In the genomic region with DNA sequence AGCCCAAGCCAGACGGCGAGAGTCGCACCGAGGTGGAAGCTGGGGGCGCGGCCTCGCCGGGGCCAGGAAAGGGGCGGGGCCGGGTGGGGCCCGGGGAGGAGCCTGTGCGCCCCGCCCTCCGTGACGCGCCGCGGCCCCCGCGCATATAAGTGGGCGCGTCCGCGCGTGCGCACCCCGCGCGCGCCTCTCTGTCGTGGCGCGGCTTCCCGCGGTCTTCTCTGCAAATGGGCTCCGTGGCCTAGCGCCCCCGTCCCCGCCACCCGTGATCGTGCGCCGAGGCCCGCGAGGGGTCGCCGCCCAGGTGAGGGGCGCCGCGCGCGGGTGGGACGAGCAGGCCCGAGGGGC, we compare ENCODE assay signal across 8 cellular contexts. TPM values are rescaled to one million over a fixed set of nuclear protein-coding genes. Genes with fewer than 3 reads are reported as not detected.
DNase-seq lines count a peak whose midpoint lies in the region; ATAC-seq and TF ChIP-seq lines count a peak whose summit lies in the region.

A gene with protein sequence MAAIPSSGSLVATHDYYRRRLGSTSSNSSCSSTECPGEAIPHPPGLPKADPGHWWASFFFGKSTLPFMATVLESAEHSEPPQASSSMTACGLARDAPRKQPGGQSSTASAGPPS (plus strand): TSS at position 172 of the 345 bp plus-strand sequence. CDS start 544 bp downstream, outside the sequence.

- dilution Hi-C loops in IMR-90 (cut with HindIII; ENCODE audit: low sequenced_read_pairs, unreplicated experiment), result no loop called here

- WGBS in IMR-90 (ENCODE audit: extremely low coverage in 2 of 2, insufficient read length in 1 of 2), 2 experiments, result 1% methylated on average over 46 of the region's 54 CpGs; no CpG with 5 or more reads in 1 of the 2 experiments

- no peaks in the 10 kb centered on the region for H3K9me3 ChIP-seq in IMR-90 (ENCODE audit: control insufficient read depth, insufficient read depth, low read length)

- peak within 1 kb of the TSS; percentile 32 for H4K5ac ChIP-seq in IMR-90 (ENCODE audit: low read depth, low read length)

- in situ Hi-C loops in IMR-90 (cut with MboI; ENCODE audit: low sequenced_read_pairs), result no loop called here

- H3K27me3 ChIP-seq in IMR-90 (ENCODE audit: control insufficient read depth, insufficient read depth, low read length), result no peaks in the 10 kb centered on the region

- no peak within 1 kb of the TSS for H3K27ac Mint-ChIP-seq in activated naive CD8-positive, alpha-beta T cell
- peak within 1 kb of the TSS; percentile 77 for H3K27ac Mint-ChIP-seq in osteocyte (ENCODE audit: unreplicated experiment)

- H3K56ac ChIP-seq in IMR-90 (ENCODE audit: extremely low read depth, insufficient read depth, low read length), result peak within 1 kb of the TSS; percentile 23

- H4K20me1 ChIP-seq in IMR-90 (ENCODE audit: insufficient read depth, low read length), result peaks cover 29% of the 10 kb centered on the region

- peak within 1 kb of the TSS; percentile 63 for H2BK120ac ChIP-seq in IMR-90 (ENCODE audit: low read depth, low read length)

- peaks cover 19 to 38% of the 10 kb centered on the region in 2 experiments for H3K79me1 ChIP-seq in IMR-90 (ENCODE audit: low read depth in 1 of 2, low read length in 2 of 2)

- H3K9me1 ChIP-seq in IMR-90 (ENCODE audit: insufficient read depth, low read length), result peaks cover 11% of the 10 kb centered on the region; the same call in 1 of the 2 replicates

- peak; percentile 78 for DNase-seq in DMS79 treated with DMSO at 0.1 percent for 48 hours (lab: John Stamatoyannopoulos, UW)
- peak; percentile 72 for DNase-seq in IMR-90
- peak; percentile 55 to 94 (median 86) for DNase-seq in head of caudate nucleus
- DNase-seq in osteocyte (ENCODE audit: extremely low spot score, unreplicated experiment), result peak; percentile 94

- no peaks in the 10 kb centered on the region for H3K27me3 Mint-ChIP-seq in activated naive CD8-positive, alpha-beta T cell
- no peaks in the 10 kb centered on the region for H3K27me3 Mint-ChIP-seq in osteocyte (ENCODE audit: unreplicated experiment)

- peak; percentile 95 for TF ChIP-seq POLR2A in IMR-90 (IDR thresholded peaks at IDR 0.05; ENCODE audit: low read depth, low read length)

- H3K4me1 Mint-ChIP-seq in activated naive CD8-positive, alpha-beta T cell (ENCODE audit: low read depth), result peaks cover 14% of the 10 kb centered on the region
- peaks cover 15% of the 10 kb centered on the region for H3K4me1 Mint-ChIP-seq in osteocyte (ENCODE audit: unreplicated experiment)

- peak within 1 kb of the TSS; percentile 78 for H3K14ac ChIP-seq in IMR-90 (replicated peaks; ENCODE audit: low read depth, low read length)

- H3K9ac ChIP-seq in IMR-90 (ENCODE audit: low read depth, low read length), result peak within 1 kb of the TSS; percentile 89

- H2BK20ac ChIP-seq in IMR-90 (ENCODE audit: low read depth, low read length), result no peak within 1 kb of the TSS

- peak within 1 kb of the TSS; percentile 75 for H3K4ac ChIP-seq in IMR-90 (ENCODE audit: low read depth, low read length)

- peaks cover 13% of the 10 kb centered on the region for H3K4me1 ChIP-seq in IMR-90 (ENCODE audit: control insufficient read depth, insufficient read depth, low read length)

- H4K91ac ChIP-seq in IMR-90 (ENCODE audit: insufficient read depth, low read depth, low read length), result peak within 1 kb of the TSS; percentile 51

- peak within 1 kb of the TSS; percentile 89 for H2AFZ ChIP-seq in IMR-90 (replicated peaks; ENCODE audit: low read length, poor library complexity)

- peak within 1 kb of the TSS; percentile 84 for H3K4me3 Mint-ChIP-seq in activated naive CD8-positive, alpha-beta T cell
- H3K4me3 Mint-ChIP-seq in osteocyte (ENCODE audit: unreplicated experiment), result peak within 1 kb of the TSS; percentile 83

- peak within 1 kb of the TSS; percentile 78 for H3K23ac ChIP-seq in IMR-90 (ENCODE audit: low read depth, low read length)

- TF ChIP-seq CTCF in IMR-90 (conservative IDR thresholded peaks at IDR 0.05; ENCODE audit: low read depth, low read length), result no peak
- TF ChIP-seq CTCF in osteocyte (IDR thresholded peaks at IDR 0.05), result no peak

- H3K9me3 Mint-ChIP-seq in activated naive CD8-positive, alpha-beta T cell (ENCODE audit: low read depth), result no peaks in the 10 kb centered on the region
- H3K9me3 Mint-ChIP-seq in osteocyte (ENCODE audit: unreplicated experiment), result no peaks in the 10 kb centered on the region

- POLR2A ChIA-PET in IMR-90 (lab: Charles Lee; ENCODE audit: unreplicated experiment), result interaction anchor here (0.6 to 1.1 kb wide), 6 partner anchors 23 to 234 kb away, joined by 3 to 7 read pairs (median 4); no protein-coding TSS in a partner anchor

- no peak within 1 kb of the TSS for H2BK15ac ChIP-seq in IMR-90 (ENCODE audit: low read depth, low read length)

- ATAC-seq in GM21515 (IDR thresholded peaks at IDR 0.05; ENCODE audit: unreplicated experiment) (peak; percentile 62), IMR-90 (ENCODE audit: low read depth) (peak; percentile 85), SK-N-SH treated with all-trans-retinoic acid at 6 μM for 48 hours (peak; percentile 74)

- peak within 1 kb of the TSS; percentile 88 for H2BK5ac ChIP-seq in IMR-90 (ENCODE audit: low read depth, low read length, poor library complexity, severe bottlenecking)

- TF ChIP-seq RAD21 in IMR-90 (IDR thresholded peaks at IDR 0.05; ENCODE audit: low read length), result no peak

- H3K36me3 Mint-ChIP-seq in activated naive CD8-positive, alpha-beta T cell, result peaks cover 2% of the 10 kb centered on the region
- peaks cover 11% of the 10 kb centered on the region for H3K36me3 Mint-ChIP-seq in osteocyte (ENCODE audit: unreplicated experiment)

- peaks cover 23% of the 10 kb centered on the region for H3K36me3 ChIP-seq in IMR-90 (ENCODE audit: control insufficient read depth, insufficient read depth, low read length)

- H3K18ac ChIP-seq in IMR-90 (ENCODE audit: low read depth, low read length), result peak within 1 kb of the TSS; percentile 30; the same call in 1 of the 2 replicates

- H3K4me3 ChIP-seq in IMR-90 (ENCODE audit: insufficient read depth, low read depth, low read length), result peak within 1 kb of the TSS; percentile 97

- peak within 1 kb of the TSS; percentile 96 for H2AK9ac ChIP-seq in IMR-90 (replicated peaks; ENCODE audit: low read depth, low read length, poor library complexity)

- intact Hi-C loops in IMR-90 (cut with micrococcal nuclease) (no loop called here), head of caudate nucleus (cut with DNase I) (no loop called here)

- peak within 1 kb of the TSS; percentile 86 for H3K4me2 ChIP-seq in IMR-90 (ENCODE audit: low read depth, low read length)

- H4K8ac ChIP-seq in IMR-90 (ENCODE audit: low read depth in 2 of 2, low read length in 2 of 2), result peak within 1 kb of the TSS; percentile 46 to 78; a peak in 3 of 4 replicates

- CTCF ChIA-PET in IMR-90 (lab: Yijun Ruan, JAX), result interaction anchor here (1.6 kb wide), 1 partner anchor 25 kb away, joined by 4 read pairs; no protein-coding TSS in a partner anchor

- BruUV-seq in IMR-90 (replicated peaks; lab: Mats Ljungman, UMichigan), result no TSS peak

- H3K27ac ChIP-seq in IMR-90 (ENCODE audit: insufficient read depth, low read length) (peak within 1 kb of the TSS; percentile 90), temporal lobe (ENCODE audit: low read depth, low read length) (peak within 1 kb of the TSS; percentile 85)

- peak within 1 kb of the TSS; percentile 86 for H2AK5ac ChIP-seq in IMR-90 (ENCODE audit: low read depth, low read length)

TF ChIP-seq in IMR-90, 13 proteins besides CTCF, POLR2A, EP300 and RAD21:
- TF ChIP-seq MAZ (IDR thresholded peaks at IDR 0.05; ENCODE audit: borderline replicate concordance, low read depth, low read length) (peak; percentile 84; the same call in 1 of the 2 replicates), RCOR1 (IDR thresholded peaks at IDR 0.05; ENCODE audit: insufficient replicate concordance, low read length) (no peak)

TF ChIP-seq in SK-N-SH treated with all-trans-retinoic acid at 6 μM for 48 hours, 23 proteins besides CTCF, POLR2A, EP300 and RAD21:
- no peak for TF ChIP-seq RARB (CRISPR knock-in tag; IDR thresholded peaks at IDR 0.05)
- TF ChIP-seq, protein P1, sequence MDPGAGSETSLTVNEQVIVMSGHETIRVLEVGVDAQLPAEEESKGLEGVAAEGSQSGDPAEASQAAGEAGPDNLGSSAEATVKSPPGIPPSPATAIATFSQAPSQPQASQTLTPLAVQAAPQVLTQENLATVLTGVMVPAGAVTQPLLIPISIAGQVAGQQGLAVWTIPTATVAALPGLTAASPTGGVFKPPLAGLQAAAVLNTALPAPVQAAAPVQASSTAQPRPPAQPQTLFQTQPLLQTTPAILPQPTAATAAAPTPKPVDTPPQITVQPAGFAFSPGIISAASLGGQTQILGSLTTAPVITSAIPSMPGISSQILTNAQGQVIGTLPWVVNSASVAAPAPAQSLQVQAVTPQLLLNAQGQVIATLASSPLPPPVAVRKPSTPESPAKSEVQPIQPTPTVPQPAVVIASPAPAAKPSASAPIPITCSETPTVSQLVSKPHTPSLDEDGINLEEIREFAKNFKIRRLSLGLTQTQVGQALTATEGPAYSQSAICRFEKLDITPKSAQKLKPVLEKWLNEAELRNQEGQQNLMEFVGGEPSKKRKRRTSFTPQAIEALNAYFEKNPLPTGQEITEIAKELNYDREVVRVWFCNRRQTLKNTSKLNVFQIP (CRISPR knock-in tag; IDR thresholded peaks at IDR 0.05; ENCODE audit: borderline replicate concordance, low read depth), result no peak
- no peak for TF ChIP-seq ARNTL (CRISPR knock-in tag; IDR thresholded peaks at IDR 0.05; ENCODE audit: borderline replicate concordance, low read depth)
- TF ChIP-seq OSR1 (CRISPR knock-in tag; IDR thresholded peaks at IDR 0.05), result no peak
- no peak for TF ChIP-seq GLIS3 (CRISPR knock-in tag; IDR thresholded peaks at IDR 0.05)
- no peak for TF ChIP-seq TCF4 (CRISPR knock-in tag; IDR thresholded peaks at IDR 0.05; ENCODE audit: borderline replicate concordance)

RNA-seq across cellular contexts. Expression of the gene that starts here (rescaled TPM):
- total RNA-seq in IMR-90 (2012; rRNA removed) (12.9 and 17.2 TPM in 2 replicates), osteocyte (220 and 239 TPM in 2 replicates), temporal lobe (24.1 TPM)
- polyA plus RNA-seq in IMR-90 (2012; rRNA removed), result 171 and 200 TPM in 2 replicates
- polyA plus RNA-seq in IMR-90 (2012; cell fraction: cytosol; rRNA removed), result 100 and 301 TPM in 2 replicates
- 38.4 and 113 TPM in 2 replicates for polyA plus RNA-seq in IMR-90 (2012; cell fraction: nucleus; rRNA removed; ENCODE audit: low replicate concordance)

Comparison
In these comparisons a context has a peak if more than half of its experiments do, and no peak if none do; other contexts are left out.
1. Peak in every context shown above with its lines: DNase-seq, ATAC-seq, H3K4me3 ChIP-seq and H3K27ac ChIP-seq.